In genomic region chr4:145935253-145936141, GRCh38 we compare ENCODE assay signal across 8 cellular contexts. TPM values are rescaled to one million over a fixed set of nuclear protein-coding genes. Genes with fewer than 3 reads are reported as not detected.
DNase-seq lines count a peak whose midpoint lies in the region; ATAC-seq and TF ChIP-seq lines count a peak whose summit lies in the region.

No MANE protein-coding gene starts in this region.

- peak overlapping the region; percentile 90 for H3K4me2 ChIP-seq in osteoblast (ENCODE audit: insufficient read depth, low read length)

- H3K27ac Mint-ChIP-seq in activated CD4-positive, alpha-beta memory T cell treated with anti-CD3 and anti-CD28 coated beads, Interleukin-2, amount 10 ng/mL, durations not matched to agents 7 days and 5 days = peak overlapping the region; percentile 73

- no peaks in the 10 kb centered on the region for H3K27me3 ChIP-seq in osteoblast (ENCODE audit: insufficient read depth, low read length)

- H4K20me1 ChIP-seq in osteoblast (ENCODE audit: insufficient read depth, low read length) = no peaks in the 10 kb centered on the region

- H3K4me3 Mint-ChIP-seq in activated CD4-positive, alpha-beta memory T cell treated with anti-CD3 and anti-CD28 coated beads, Interleukin-2, amount 10 ng/mL, durations not matched to agents 7 days and 5 days = peak overlapping the region; percentile 91

- peaks cover 12% of the 10 kb centered on the region for H3K27me3 Mint-ChIP-seq in activated CD4-positive, alpha-beta memory T cell treated with anti-CD3 and anti-CD28 coated beads, Interleukin-2, amount 10 ng/mL, durations not matched to agents 7 days and 5 days

- H3K4me1 Mint-ChIP-seq in activated CD4-positive, alpha-beta memory T cell treated with anti-CD3 and anti-CD28 coated beads, Interleukin-2, amount 10 ng/mL, durations not matched to agents 7 days and 5 days = peaks cover 26% of the 10 kb centered on the region

- H3K36me3 Mint-ChIP-seq in activated CD4-positive, alpha-beta memory T cell treated with anti-CD3 and anti-CD28 coated beads, Interleukin-2, amount 10 ng/mL, durations not matched to agents 7 days and 5 days (ENCODE audit: low read depth) = peaks cover 7% of the 10 kb centered on the region

- POLR2A ChIA-PET in activated CD4-positive, alpha-beta memory T cell treated with anti-CD3 and anti-CD28 coated beads, Interleukin-2, amount 10 ng/mL, durations not matched to agents 7 days and 5 days (lab: Charles Lee) = interaction anchor here (4.5 kb wide), 1 partner anchor 317 kb away, joined by 26 read pairs; the partner anchor contains the start of gene MMAA

- peak overlapping the region; percentile 81 for H3K4me3 ChIP-seq in osteoblast (ENCODE audit: insufficient read depth, low read length)

- no peaks in the 10 kb centered on the region for H3K36me3 ChIP-seq in osteoblast (ENCODE audit: insufficient read depth, low read length)

- H2AFZ ChIP-seq in osteoblast (ENCODE audit: low read length) = peak overlapping the region; percentile 86

- DNase-seq in activated CD4-positive, alpha-beta memory T cell treated with anti-CD3 and anti-CD28 coated beads, Interleukin-2, amount 10 ng/mL, durations not matched to agents 7 days and 5 days = peak; percentile 21
- DNase-seq in germinal center (ENCODE audit: low spot score) (peak; percentile 32), osteoblast (ENCODE audit: insufficient read length, low spot score, missing footprints) (peak; percentile 22), UCSD-AML1 (lab: John Stamatoyannopoulos, UW; ENCODE audit: unreplicated experiment) (no peak)

- H3K9me3 Mint-ChIP-seq in activated CD4-positive, alpha-beta memory T cell treated with anti-CD3 and anti-CD28 coated beads, Interleukin-2, amount 10 ng/mL, durations not matched to agents 7 days and 5 days = no peaks in the 10 kb centered on the region

- CTCF ChIA-PET in activated CD4-positive, alpha-beta memory T cell treated with anti-CD3 and anti-CD28 coated beads, Interleukin-2, amount 10 ng/mL, durations not matched to agents 7 days and 5 days (lab: Charles Lee) = interaction anchor here (1.3 kb wide), 1 partner anchor 24 kb away, joined by 3 read pairs; no protein-coding TSS in a partner anchor

- TF ChIP-seq CTCF in C4-2B (conservative IDR thresholded peaks at IDR 0.05) = no peak
- no peak for TF ChIP-seq CTCF in osteoblast (IDR thresholded peaks at IDR 0.05; ENCODE audit: extremely low read depth, low read depth, low read length)

- no peaks in the 10 kb centered on the region for H3K9me3 ChIP-seq in osteoblast (ENCODE audit: low read depth, low read length)

- H3K79me2 ChIP-seq in osteoblast (ENCODE audit: insufficient read depth, low read length) = peaks cover 59% of the 10 kb centered on the region

- peaks cover 33% of the 10 kb centered on the region for H3K4me1 ChIP-seq in osteoblast (ENCODE audit: insufficient read depth, low read length)

- H3K27ac ChIP-seq in C4-2B (peak overlapping the region; percentile 97), osteoblast (ENCODE audit: low read depth, low read length) (peak overlapping the region; percentile 76)

- ATAC-seq in GM18867 (IDR thresholded peaks at IDR 0.05; ENCODE audit: unreplicated experiment) = peak; percentile 26
- ATAC-seq in HG03354 (IDR thresholded peaks at IDR 0.05; ENCODE audit: poor library complexity, severe bottlenecking, unreplicated experiment) = peak; percentile 23
- no peak for ATAC-seq in HG02642 (IDR thresholded peaks at IDR 0.05; ENCODE audit: poor library complexity, unreplicated experiment)

RNA-seq across cellular contexts. Expression of gene ZNF827, which starts 3.1 kb away (rescaled TPM):
- 10 to 100 TPM in 1 of 2 experiments, 1 to 10 TPM in 1; 7.9 to 10.3 TPM for total RNA-seq in activated CD4-positive, alpha-beta memory T cell treated with anti-CD3 and anti-CD28 coated beads, Interleukin-2, amount 10 ng/mL, durations not matched to agents 7 days and 5 days
- total RNA-seq in osteoblast = 16.3 and 20.0 TPM in 2 replicates
